In genomic region chr3:128617557-128618397, GRCh38 we compare ENCODE assay signal across 8 cellular contexts. TPM values are rescaled to one million over a fixed set of nuclear protein-coding genes. Genes with fewer than 3 reads are reported as not detected.
DNase-seq lines count a peak whose midpoint lies in the region; ATAC-seq and TF ChIP-seq lines count a peak whose summit lies in the region.

No MANE protein-coding gene starts in this region.

- H3K4me3 Mint-ChIP-seq in progenitor cell of endocrine pancreas (ENCODE audit: low read depth) = peak overlapping the region; percentile 92

- no peaks in the 10 kb centered on the region for H3K9me3 ChIP-seq in left ventricle myocardium inferior (replicated peaks)

- H3K9me3 Mint-ChIP-seq in progenitor cell of endocrine pancreas (ENCODE audit: low read depth) = no peaks in the 10 kb centered on the region

- H3K27me3 ChIP-seq in left ventricle myocardium inferior (ENCODE audit: low read depth) = no peaks in the 10 kb centered on the region

- peak; percentile 76 for TF ChIP-seq CTCF in GM12872 (IDR thresholded peaks at IDR 0.05; ENCODE audit: insufficient read depth, low read depth, low read length)
- TF ChIP-seq CTCF in left ventricle myocardium inferior (IDR thresholded peaks at IDR 0.05; ENCODE audit: borderline replicate concordance) = peak; percentile 97
- TF ChIP-seq CTCF in progenitor cell of endocrine pancreas (IDR thresholded peaks at IDR 0.05; ENCODE audit: unreplicated experiment) = peak; percentile 94

- peak; percentile 86 for ATAC-seq in HG02678 (IDR thresholded peaks at IDR 0.05; ENCODE audit: unreplicated experiment)

- WGBS in urinary bladder = under 1% methylated on average over 61 of the region's 61 CpGs

- peaks cover 33% of the 10 kb centered on the region for H3K4me1 ChIP-seq in left ventricle myocardium inferior
- no peaks in the 10 kb centered on the region for H3K4me1 ChIP-seq in urinary bladder (ENCODE audit: insufficient read depth)

- peaks cover 22% of the 10 kb centered on the region for H3K36me3 Mint-ChIP-seq in progenitor cell of endocrine pancreas (ENCODE audit: insufficient read depth)

- H3K36me3 ChIP-seq in left ventricle myocardium inferior (peaks cover 37% of the 10 kb centered on the region), urinary bladder (ENCODE audit: insufficient read depth) (no peaks in the 10 kb centered on the region)

- peak overlapping the region; percentile 97 for H3K27ac Mint-ChIP-seq in progenitor cell of endocrine pancreas

- no peaks in the 10 kb centered on the region for H3K27me3 Mint-ChIP-seq in progenitor cell of endocrine pancreas

- intact Hi-C loops in left ventricle myocardium inferior (cut with micrococcal nuclease) = loop anchor here (5.0 kb wide), 1 partner anchor 230 kb away; no protein-coding TSS in a partner anchor

- peaks cover 13% of the 10 kb centered on the region for H3K4me1 Mint-ChIP-seq in progenitor cell of endocrine pancreas (ENCODE audit: low read depth)

- peak overlapping the region; percentile 88 for H3K4me3 ChIP-seq in left ventricle myocardium inferior
- H3K4me3 ChIP-seq in urinary bladder (ENCODE audit: low read depth, low read length) = peak overlapping the region; percentile 74

- H3K27ac ChIP-seq in left ventricle myocardium inferior (replicated peaks) (peak overlapping the region; percentile 91), urinary bladder (ENCODE audit: low read depth) (peak overlapping the region; percentile 68)

- DNase-seq in NCI-H128 (lab: John Stamatoyannopoulos, UW; ENCODE audit: unreplicated experiment) = peak; percentile 98
- DNase-seq in SW480 (ENCODE audit: low spot score) = peak; percentile 95
- DNase-seq in amniotic epithelial cell (ENCODE audit: low read depth) = peak; percentile 91
- DNase-seq in left ventricle myocardium inferior = peak; percentile 98
- DNase-seq in progenitor cell of endocrine pancreas (ENCODE audit: low spot score, unreplicated experiment) = peak; percentile 98

RNA-seq across cellular contexts. Expression of gene RPN1, which starts 32.8 kb away (rescaled TPM):
- 86.3 TPM for total RNA-seq in left ventricle myocardium inferior
- total RNA-seq in progenitor cell of endocrine pancreas = 166 and 170 TPM in 2 replicates
- 256 TPM for total RNA-seq in urinary bladder
- polyA plus RNA-seq in urinary bladder = 135 TPM

Comparison
In these comparisons a context has a peak if more than half of its experiments do, and no peak if none do; other contexts are left out.
1. Peak in every context shown above with its lines: DNase-seq, ATAC-seq, H3K4me3 ChIP-seq and H3K27ac ChIP-seq.